ENCODE assay signal across 8 cellular contexts in the genomic region with DNA sequence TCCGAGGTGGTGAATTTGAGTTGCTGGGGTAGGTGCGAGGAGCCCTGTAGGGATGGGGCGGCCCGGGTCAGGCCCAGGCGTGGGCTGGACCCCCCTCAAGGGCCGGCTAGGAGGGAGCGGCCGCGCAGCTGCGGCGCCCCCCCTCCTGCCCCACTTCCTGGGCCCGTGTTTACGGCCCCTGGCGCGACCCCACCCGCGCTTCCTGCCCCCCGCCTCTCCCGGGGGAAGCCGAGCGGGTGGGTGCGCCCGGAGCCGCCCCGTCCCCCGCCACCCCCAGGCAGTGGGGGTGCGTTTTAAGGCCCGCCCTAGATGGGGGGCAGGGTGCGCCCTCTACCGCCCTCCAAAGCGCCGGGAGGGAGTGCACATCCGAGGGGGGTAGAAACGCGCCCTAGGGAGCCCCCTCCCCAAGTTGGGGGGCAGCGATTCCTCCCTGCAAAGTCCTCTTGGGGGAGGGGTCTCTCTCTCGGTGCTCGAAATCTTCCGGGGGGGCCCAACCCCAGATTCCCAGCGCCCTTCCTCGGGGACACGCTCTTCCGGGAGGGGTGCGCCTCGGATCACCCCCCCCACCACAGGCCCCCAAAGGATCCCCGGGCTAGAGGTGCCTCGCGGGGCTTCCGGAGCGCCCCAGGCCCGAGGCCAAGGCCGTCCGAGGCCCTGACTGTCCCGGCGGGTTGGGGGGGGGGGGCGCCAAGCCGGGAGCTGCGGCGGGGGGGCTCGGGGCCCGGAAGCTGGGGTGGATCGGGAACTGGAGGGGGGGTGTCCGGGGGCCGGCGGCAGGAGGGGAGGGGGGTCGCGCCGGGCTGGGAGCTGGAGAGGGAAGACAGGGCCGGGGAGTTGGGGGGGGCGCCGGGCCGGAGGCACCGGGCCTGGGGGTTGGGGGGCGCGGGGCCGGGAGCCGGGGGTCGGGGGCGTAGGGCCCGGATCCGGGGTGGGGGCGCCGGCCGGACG. TPM values are rescaled to one million over a fixed set of nuclear protein-coding genes. Genes with fewer than 3 reads are reported as not detected.
DNase-seq lines count a peak whose midpoint lies in the region; ATAC-seq, FAIRE-seq and TF ChIP-seq lines count a peak whose summit lies in the region.

No MANE protein-coding gene starts in this region.

- no TSS peak for BruUV-seq in endothelial cell of umbilical vein (replicated peaks; lab: Mats Ljungman, UMichigan)

- H3K9ac ChIP-seq in HUES6 (ENCODE audit: low read length): peak overlapping the region; percentile 52
- peak overlapping the region; percentile 79 for H3K9ac ChIP-seq in endothelial cell of umbilical vein (replicated peaks; ENCODE audit: extremely low read depth, insufficient read depth, low read length)
- H3K9ac ChIP-seq in mucosa of stomach (ENCODE audit: low read length): peak overlapping the region; percentile 87

- dilution Hi-C loops in endothelial cell of umbilical vein (cut with MboI; ENCODE audit: extremely low pct_ligation_motif_present, low sequenced_read_pairs): no loop called here

- TF ChIP-seq CTCF in CD8-positive, alpha-beta T cell (IDR thresholded peaks at IDR 0.05): peak; percentile 16
- TF ChIP-seq CTCF in endothelial cell of umbilical vein (IDR thresholded peaks at IDR 0.05; ENCODE audit: extremely low read depth in 1 of 2, insufficient read depth in 1 of 2, low read depth in 1 of 2, low read length in 2 of 2): peak in 1 of 2 donors; percentile 28

- peaks cover 35% of the 10 kb centered on the region for H3K79me2 ChIP-seq in endothelial cell of umbilical vein (ENCODE audit: control insufficient read depth, insufficient read depth, low read length)

- peak; percentile 84 for ATAC-seq in CD8-positive, alpha-beta T cell
- ATAC-seq in HG03095 (IDR thresholded peaks at IDR 0.05; ENCODE audit: unreplicated experiment) (no peak), HG03521 (IDR thresholded peaks at IDR 0.05; ENCODE audit: unreplicated experiment) (no peak)

- peaks cover 42% of the 10 kb centered on the region for H3K36me3 ChIP-seq in CD8-positive, alpha-beta T cell (ENCODE audit: insufficient read depth, low read length)
- H3K36me3 ChIP-seq in HUES6 (ENCODE audit: control insufficient read depth, insufficient read depth, low read length) (peaks cover 11% of the 10 kb centered on the region), endothelial cell of umbilical vein (ENCODE audit: control insufficient read depth in 2 of 2, extremely low read depth in 1 of 2, insufficient read depth in 2 of 2, low read length in 2 of 2) (peaks cover 12 to 25% of the 10 kb centered on the region in 2 experiments), mucosa of stomach (ENCODE audit: control insufficient read depth, insufficient read depth, low read length) (peaks cover 11% of the 10 kb centered on the region)

- H3K9me3 ChIP-seq in CD8-positive, alpha-beta T cell (ENCODE audit: low read length): no peaks in the 10 kb centered on the region
- no peaks in the 10 kb centered on the region for H3K9me3 ChIP-seq in HUES6 (ENCODE audit: control insufficient read depth, insufficient read depth, low read depth, low read length)
- no peaks in the 10 kb centered on the region for H3K9me3 ChIP-seq in endothelial cell of umbilical vein (replicated peaks; ENCODE audit: control insufficient read depth, insufficient read depth, low read length)
- no peaks in the 10 kb centered on the region for H3K9me3 ChIP-seq in mucosa of stomach (ENCODE audit: control insufficient read depth, low read length)

- peak overlapping the region; percentile 95 for H3K4me3 ChIP-seq in CD8-positive, alpha-beta T cell (ENCODE audit: low read depth, low read length)
- peak overlapping the region; percentile 72 for H3K4me3 ChIP-seq in HUES6 (ENCODE audit: low read depth, low read length)
- peak overlapping the region; percentile 58 to 80 (median 80) for H3K4me3 ChIP-seq in endothelial cell of umbilical vein (replicated peaks in 1 of 3; ENCODE audit: insufficient read depth in 1 of 3, low read depth in 1 of 3, low read length in 3 of 3)
- H3K4me3 ChIP-seq in mucosa of stomach (ENCODE audit: low read length): peak overlapping the region; percentile 56

- H4K20me1 ChIP-seq in endothelial cell of umbilical vein (replicated peaks; ENCODE audit: control insufficient read depth, extremely low read depth, insufficient read depth, low read length): no peaks in the 10 kb centered on the region

- no peak for FAIRE-seq in endothelial cell of umbilical vein (lab: Jason Lieb, UNC)

- no peak overlapping the region for H2AFZ ChIP-seq in endothelial cell of umbilical vein (ENCODE audit: low read depth, low read length)

- peak; percentile 55 to 94 (median 81) for DNase-seq in CD8-positive, alpha-beta T cell
- DNase-seq in activated CD8-positive, alpha-beta memory T cell treated with anti-CD3 and anti-CD28 coated beads for 4 hours (ENCODE audit: low read depth in 2 of 2): peak; percentile 50 to 53
- no peak for DNase-seq in endothelial cell of umbilical vein (ENCODE audit: low read depth, low spot score)
- peak; percentile 63 to 90 (median 80) for DNase-seq in stimulated activated naive CD4-positive, alpha-beta T cell (lab: John Stamatoyannopoulos, UW)

- H3K36me3 Mint-ChIP-seq in CD8-positive, alpha-beta T cell: peaks cover 36% of the 10 kb centered on the region

- no peak for TF ChIP-seq POLR2A in endothelial cell of umbilical vein (IDR thresholded peaks at IDR 0.05; ENCODE audit: low read depth, low read length)

- no peaks in the 10 kb centered on the region for H3K27me3 ChIP-seq in CD8-positive, alpha-beta T cell (ENCODE audit: insufficient read depth, low read length)
- H3K27me3 ChIP-seq in HUES6 (ENCODE audit: control insufficient read depth, insufficient read depth, low read length): peaks cover 24% of the 10 kb centered on the region; the same call in 1 of the 2 replicates
- H3K27me3 ChIP-seq in endothelial cell of umbilical vein (ENCODE audit: control insufficient read depth in 2 of 2, insufficient read depth in 2 of 2, low read length in 2 of 2): no peaks in the 10 kb centered on the region
- H3K27me3 ChIP-seq in mucosa of stomach (ENCODE audit: control insufficient read depth, insufficient read depth, low read length): no peaks in the 10 kb centered on the region

- H3K27ac Mint-ChIP-seq in CD8-positive, alpha-beta T cell: peak overlapping the region; percentile 94

- H3K4me3 Mint-ChIP-seq in CD8-positive, alpha-beta T cell: peak overlapping the region; percentile 92

- peak overlapping the region; percentile 74 for H3K4me2 ChIP-seq in endothelial cell of umbilical vein (ENCODE audit: insufficient read depth, low read length)

- POLR2A ChIA-PET in CD8-positive, alpha-beta T cell (lab: Charles Lee): interaction anchor here (0.7 to 6.3 kb wide), 14 partner anchors 10 to 127 kb away, joined by 3 to 104 read pairs (median 6); a partner anchor contains a TSS
- POLR2A ChIA-PET in endothelial cell of umbilical vein (lab: Charles Lee): interaction anchor here (0.6 kb wide), 1 partner anchor 77 kb away, joined by 4 read pairs; no protein-coding TSS in a partner anchor

- H3K27me3 Mint-ChIP-seq in CD8-positive, alpha-beta T cell (ENCODE audit: low read depth): no peaks in the 10 kb centered on the region

- H3K9me1 ChIP-seq in endothelial cell of umbilical vein (replicated peaks; ENCODE audit: control insufficient read depth, extremely low read depth, insufficient read depth, low read length): no peaks in the 10 kb centered on the region

- H3K9me3 Mint-ChIP-seq in CD8-positive, alpha-beta T cell: no peaks in the 10 kb centered on the region

- intact Hi-C loops in CD8-positive, alpha-beta T cell (cut with DNase I, micrococcal nuclease): loop anchor here (1.0 to 5.0 kb wide), 11 partner anchors 15 to 124 kb away; a partner anchor contains a TSS
- intact Hi-C loops in endothelial cell of umbilical vein (cut with micrococcal nuclease): loop anchor here (1.0 kb wide), 1 partner anchor 25 kb away; no protein-coding TSS in a partner anchor

- CTCF ChIA-PET in CD8-positive, alpha-beta T cell (lab: Charles Lee): interaction anchor here (1.0 to 2.9 kb wide), 4 partner anchors 10 to 26 kb away, joined by 4 to 15 read pairs (median 10); no protein-coding TSS in a partner anchor
- CTCF ChIA-PET in endothelial cell of umbilical vein (lab: Charles Lee): interaction anchor here (0.6 to 2.7 kb wide), 8 partner anchors 9 to 174 kb away, joined by 3 to 16 read pairs (median 4); no protein-coding TSS in a partner anchor

- H3K27ac ChIP-seq in CD8-positive, alpha-beta T cell (ENCODE audit: low read depth, low read length): peak overlapping the region; percentile 83
- peak overlapping the region; percentile 53; the same call in 1 of the 2 replicates for H3K27ac ChIP-seq in HUES6 (ENCODE audit: low read depth, low read length)
- H3K27ac ChIP-seq in endothelial cell of umbilical vein (ENCODE audit: insufficient read depth, low read depth, low read length): peak overlapping the region; percentile 56

- peaks cover 61% of the 10 kb centered on the region for H3K4me1 ChIP-seq in CD8-positive, alpha-beta T cell (ENCODE audit: insufficient read depth, low read length)
- H3K4me1 ChIP-seq in HUES6 (ENCODE audit: control insufficient read depth, insufficient read depth, low read length) (peaks cover 22% of the 10 kb centered on the region), endothelial cell of umbilical vein (ENCODE audit: control insufficient read depth, extremely low read depth, insufficient read depth, low read length) (peaks cover 3% of the 10 kb centered on the region), mucosa of stomach (ENCODE audit: control insufficient read depth, insufficient read depth, low read length) (peaks cover 52% of the 10 kb centered on the region)

- peaks cover 40% of the 10 kb centered on the region for H3K4me1 Mint-ChIP-seq in CD8-positive, alpha-beta T cell (ENCODE audit: low read depth)

RNA-seq across cellular contexts. Expression of a gene that starts 0.8 kb away (rescaled TPM):
- 100 to 1,000 TPM; 637 to 677 TPM for total RNA-seq in CD8-positive, alpha-beta T cell
- 393 and 394 TPM in 2 replicates for total RNA-seq in endothelial cell of umbilical vein
- polyA plus RNA-seq in endothelial cell of umbilical vein: 574 and 716 TPM in 2 replicates
- 342 and 469 TPM in 2 replicates for polyA plus RNA-seq in endothelial cell of umbilical vein (2011; cell fraction: cytosol; rRNA removed)
- polyA plus RNA-seq in endothelial cell of umbilical vein (2011; cell fraction: nucleus; rRNA removed): 404 and 491 TPM in 2 replicates
- polyA plus RNA-seq in endothelial cell of umbilical vein (2012): 384 and 600 TPM in 2 replicates
- polyA minus RNA-seq in endothelial cell of umbilical vein: 371 and 416 TPM in 2 replicates
- polyA minus RNA-seq in endothelial cell of umbilical vein (2011; cell fraction: cytosol; rRNA and poly(A)+ RNA removed): 404 TPM
- 69.0 and 101 TPM in 2 replicates for polyA minus RNA-seq in endothelial cell of umbilical vein (2011; cell fraction: nucleus; rRNA and poly(A)+ RNA removed)

RNA-seq across cellular contexts. Expression of a gene that starts 32.4 kb away (rescaled TPM):
- 10 to 100 TPM; 12.1 to 15.4 TPM for total RNA-seq in CD8-positive, alpha-beta T cell
- 38.8 and 42.5 TPM in 2 replicates for total RNA-seq in endothelial cell of umbilical vein
- 32.0 and 38.3 TPM in 2 replicates for polyA plus RNA-seq in endothelial cell of umbilical vein
- 18.1 and 24.3 TPM in 2 replicates for polyA plus RNA-seq in endothelial cell of umbilical vein (2011; cell fraction: cytosol; rRNA removed)
- 83.7 and 102 TPM in 2 replicates for polyA plus RNA-seq in endothelial cell of umbilical vein (2011; cell fraction: nucleus; rRNA removed)
- 24.2 and 43.0 TPM in 2 replicates for polyA plus RNA-seq in endothelial cell of umbilical vein (2012)
- polyA minus RNA-seq in endothelial cell of umbilical vein: 13.2 and 18.9 TPM in 2 replicates
- 14.4 TPM for polyA minus RNA-seq in endothelial cell of umbilical vein (2011; cell fraction: cytosol; rRNA and poly(A)+ RNA removed)
- polyA minus RNA-seq in endothelial cell of umbilical vein (2011; cell fraction: nucleus; rRNA and poly(A)+ RNA removed): 13.9 and 23.3 TPM in 2 replicates

RNA-seq across cellular contexts. Expression of a gene that starts 32.7 kb away (rescaled TPM):
- 1 to 10 TPM; 2.3 to 2.6 TPM for total RNA-seq in CD8-positive, alpha-beta T cell
- total RNA-seq in endothelial cell of umbilical vein: 76.8 and 78.1 TPM in 2 replicates
- polyA plus RNA-seq in endothelial cell of umbilical vein: 34.7 and 35.1 TPM in 2 replicates
- 48.9 and 52.2 TPM in 2 replicates for polyA plus RNA-seq in endothelial cell of umbilical vein (2011; cell fraction: cytosol; rRNA removed)
- 40.1 and 41.4 TPM in 2 replicates for polyA plus RNA-seq in endothelial cell of umbilical vein (2011; cell fraction: nucleus; rRNA removed)
- 54.2 and 62.8 TPM in 2 replicates for polyA plus RNA-seq in endothelial cell of umbilical vein (2012)
- 43.7 and 51.4 TPM in 2 replicates for polyA minus RNA-seq in endothelial cell of umbilical vein
- polyA minus RNA-seq in endothelial cell of umbilical vein (2011; cell fraction: cytosol; rRNA and poly(A)+ RNA removed): 18.5 TPM
- polyA minus RNA-seq in endothelial cell of umbilical vein (2011; cell fraction: nucleus; rRNA and poly(A)+ RNA removed): 13.8 and 21.1 TPM in 2 replicates

Comparison
In these comparisons a context has a peak if more than half of its experiments do, and no peak if none do; other contexts are left out.
1. RNA of a gene that starts 32.7 kb away (total RNA-seq): 76.8 to 78.1 TPM in endothelial cell of umbilical vein; 2.3 to 2.6 TPM in CD8-positive, alpha-beta T cell; every median in the first group is over 10 times any median in the second.
2. Peak in every context shown above with its lines, with median percentiles within 50 percentile points of each other: H3K27ac ChIP-seq, H3K4me3 ChIP-seq and H3K9ac ChIP-seq.